Comparison of ENCODE assay signal across 24 cellular contexts in genomic region chr10:71391701-71392100, GRCh38.
"Had no signal": no experiment of that assay in that cellular context is flagged by ENCODE, and none has a peak within 500 bp of the region (broad histone marks: within the 10 kb centered on the region; RNA-seq: fewer than 3 reads in every experiment).

No MANE protein-coding gene starts in this region.

- H3K4me1 Mint-ChIP-seq: activated CD4-positive, alpha-beta T cell treated with anti-CD3 and anti-CD28 coated beads for 36 hours; activated naive CD8-positive, alpha-beta T cell treated with anti-CD3 and anti-CD28 coated beads, Interleukin-2, amount 50 U/mL, for 24 hours had no signal

- H3K4me1 ChIP-seq: foreskin keratinocyte, left ventricle myocardium inferior had no signal

- H3K27ac ChIP-seq: brain microvascular endothelial cell, epithelial cell of prostate, foreskin keratinocyte, left ventricle myocardium inferior, skin epidermis, suprapubic skin, upper lobe of left lung had no signal

- H3K36me3 Mint-ChIP-seq: activated naive CD4-positive, alpha-beta T cell treated with anti-CD3 and anti-CD28 coated beads, Interleukin-2, amount 10 ng/mL, durations not matched to agents 7 days and 5 days; WTC11 had no signal

- H3K36me3 ChIP-seq: brain microvascular endothelial cell, left ventricle myocardium inferior, suprapubic skin, upper lobe of left lung had no signal

- H3K9me3 ChIP-seq: left ventricle myocardium inferior, suprapubic skin, upper lobe of left lung had no signal

- H3K4me3 Mint-ChIP-seq: activated CD4-positive, alpha-beta memory T cell treated with anti-CD3 and anti-CD28 coated beads, Interleukin-2, amount 10 ng/mL, durations not matched to agents 7 days and 5 days; activated CD4-positive, alpha-beta T cell treated with anti-CD3 and anti-CD28 coated beads for 36 hours; activated naive CD4-positive, alpha-beta T cell treated with anti-CD3 and anti-CD28 coated beads, Interleukin-2, amount 10 ng/mL, durations not matched to agents 7 days and 5 days; activated naive CD8-positive, alpha-beta T cell treated with anti-CD3 and anti-CD28 coated beads, Interleukin-2, amount 50 U/mL, for 24 hours; central memory CD8-positive, alpha-beta T cell; effector memory CD8-positive, alpha-beta T cell; nephron progenitor cell; stimulated activated naive CD8-positive, alpha-beta T cell treated with anti-CD3 and anti-CD28 coated beads, Interleukin-15, Interleukin-2, amounts not matched to agents 100 ng/mL and 50 ng/mL, for 24 hours; WTC11 had no signal

- H3K9me3 Mint-ChIP-seq: activated CD4-positive, alpha-beta memory T cell treated with anti-CD3 and anti-CD28 coated beads, Interleukin-2, amount 10 ng/mL, durations not matched to agents 7 days and 5 days; activated naive CD4-positive, alpha-beta T cell treated with anti-CD3 and anti-CD28 coated beads, Interleukin-2, amount 10 ng/mL, durations not matched to agents 7 days and 5 days; activated naive CD8-positive, alpha-beta T cell treated with anti-CD3 and anti-CD28 coated beads, Interleukin-2, amount 50 U/mL, for 24 hours; central memory CD8-positive, alpha-beta T cell; effector memory CD8-positive, alpha-beta T cell; nephron progenitor cell; stimulated activated naive CD8-positive, alpha-beta T cell treated with anti-CD3 and anti-CD28 coated beads, Interleukin-15, Interleukin-2, amounts not matched to agents 100 ng/mL and 50 ng/mL, for 24 hours; WTC11 had no signal

- DNase-seq: activated CD4-positive, alpha-beta memory T cell treated with anti-CD3 and anti-CD28 coated beads, Interleukin-2, amount 10 ng/mL, durations not matched to agents 7 days and 5 days; activated CD4-positive, alpha-beta T cell treated with anti-CD3 and anti-CD28 coated beads for 36 hours; activated effector memory CD4-positive, alpha-beta T cell treated with Interleukin-2 at 50 U/mL for 16 hours; activated naive CD4-positive, alpha-beta T cell treated with anti-CD3 and anti-CD28 coated beads, Interleukin-2, amount 10 ng/mL, durations not matched to agents 7 days and 5 days; activated naive CD8-positive, alpha-beta T cell treated with anti-CD3 and anti-CD28 coated beads, Interleukin-2, amount 50 U/mL, for 24 hours; aorta; brain microvascular endothelial cell; dermis blood vessel endothelial cell; effector memory CD8-positive, alpha-beta T cell; foreskin keratinocyte; hippocampal formation; left ventricle myocardium inferior; mammary epithelial cell; nephron progenitor cell; SW 1271; T-helper 2 cell had no signal

- H3K27ac Mint-ChIP-seq: activated CD4-positive, alpha-beta memory T cell treated with anti-CD3 and anti-CD28 coated beads, Interleukin-2, amount 10 ng/mL, durations not matched to agents 7 days and 5 days; activated CD4-positive, alpha-beta T cell treated with anti-CD3 and anti-CD28 coated beads for 36 hours; activated naive CD8-positive, alpha-beta T cell treated with anti-CD3 and anti-CD28 coated beads, Interleukin-2, amount 50 U/mL, for 24 hours; effector memory CD8-positive, alpha-beta T cell; nephron progenitor cell; progenitor cell of endocrine pancreas; stimulated activated naive CD8-positive, alpha-beta T cell treated with anti-CD3 and anti-CD28 coated beads, Interleukin-15, Interleukin-2, amounts not matched to agents 100 ng/mL and 50 ng/mL, for 24 hours; WTC11 had no signal

- H3K4me3 ChIP-seq: left ventricle myocardium inferior, skin epidermis, suprapubic skin, upper lobe of left lung had no signal
